1 cellular context compared by ENCODE assay signal in the genomic region with DNA sequence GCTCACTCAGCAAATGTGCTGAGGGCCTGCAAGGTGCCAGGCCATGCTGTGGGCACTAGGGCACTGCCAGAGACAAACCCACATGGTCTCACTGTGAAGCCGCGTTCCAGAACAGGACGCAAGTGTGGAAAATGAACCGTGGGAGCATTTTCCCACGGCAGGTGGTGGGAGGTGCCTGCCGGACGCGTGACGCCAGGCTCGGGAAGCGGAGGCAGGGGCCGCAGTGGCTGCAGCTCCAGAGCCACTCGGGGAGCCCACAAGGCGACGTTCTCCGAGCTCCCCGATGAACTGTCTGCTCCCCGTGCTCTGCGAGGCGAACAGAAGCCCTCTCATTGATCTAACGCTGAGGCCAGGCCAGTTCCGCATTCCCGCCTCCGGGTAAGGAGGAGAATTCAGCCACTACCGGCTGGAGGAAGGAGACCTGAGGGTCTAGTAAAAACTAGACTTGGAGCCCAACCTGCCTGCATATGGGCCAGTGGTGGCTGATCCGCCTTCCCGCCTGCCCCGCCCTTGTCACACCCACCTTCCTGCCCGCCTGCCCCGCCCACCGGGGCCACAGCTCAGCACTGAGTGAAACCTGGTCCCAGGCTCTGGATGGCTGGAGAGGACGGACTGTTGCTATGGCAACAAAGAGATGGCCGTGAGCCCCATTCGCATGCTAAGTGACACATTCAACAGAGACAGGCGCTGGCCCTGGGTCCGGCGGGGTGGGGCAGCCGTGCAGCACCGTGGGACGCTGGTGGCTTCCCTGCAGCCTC.
TF ChIP-seq lines count a peak whose summit lies in the region.

No MANE protein-coding gene starts in this region.

TF ChIP-seq in IMR-90, 13 proteins besides CTCF, POLR2A, EP300 and RAD21:
- TF ChIP-seq MXI1 (IDR thresholded peaks at IDR 0.05; ENCODE audit: borderline replicate concordance, low read depth, low read length) (no peak), CHD1 (IDR thresholded peaks at IDR 0.05; ENCODE audit: low read depth, low read length) (no peak)
